17 cellular contexts compared by ENCODE assay signal in genomic region chr19:49188626-49189200, GRCh38. TPM values are rescaled to one million over a fixed set of nuclear protein-coding genes. Genes with fewer than 3 reads are reported as not detected.
"Had no signal": no experiment of that assay in that cellular context is flagged by ENCODE, and none has a peak within 500 bp of the region (broad histone marks: within the 10 kb centered on the region; RNA-seq: fewer than 3 reads in every experiment).

No MANE protein-coding gene starts in this region.

- H3K4me3 ChIP-seq: hepatocyte, lung, ovary, sigmoid colon, thyroid gland had no signal

- H2AFZ ChIP-seq: hepatocyte had no signal

- H3K36me3 ChIP-seq: ovary had no signal

- H3K27ac Mint-ChIP-seq: activated CD4-positive, alpha-beta T cell treated with anti-CD3 and anti-CD28 coated beads, Interleukin-2, amount 10 ng/mL, durations not matched to agents 7 days and 5 days; activated naive CD4-positive, alpha-beta T cell treated with anti-CD3 and anti-CD28 coated beads, Interleukin-2, amount 10 ng/mL, durations not matched to agents 7 days and 5 days had no signal

- H3K27ac ChIP-seq: hepatocyte, ovary, sigmoid colon had no signal

- H3K4me1 ChIP-seq: sigmoid colon, thyroid gland had no signal

- H3K27me3 Mint-ChIP-seq: activated CD4-positive, alpha-beta T cell treated with anti-CD3 and anti-CD28 coated beads, Interleukin-2, amount 10 ng/mL, durations not matched to agents 7 days and 5 days had no signal

- H3K4me2 ChIP-seq: hepatocyte had no signal

- H3K79me2 ChIP-seq: hepatocyte had no signal

- H3K4me3 Mint-ChIP-seq: activated CD4-positive, alpha-beta T cell treated with anti-CD3 and anti-CD28 coated beads, Interleukin-2, amount 10 ng/mL, durations not matched to agents 7 days and 5 days; activated naive CD4-positive, alpha-beta T cell treated with anti-CD3 and anti-CD28 coated beads, Interleukin-2, amount 10 ng/mL, durations not matched to agents 7 days and 5 days; T-helper 2 cell treated with Interferon-gamma antibody and Interleukin-4, amounts not matched to agents 5 μg/mL and 100 μg/mL, for 36 hours had no signal

- H3K9me3 ChIP-seq: ovary, sigmoid colon, thyroid gland had no signal

- H3K27me3 ChIP-seq: hepatocyte, ovary, sigmoid colon, thyroid gland had no signal

- DNase-seq: activated CD4-positive, alpha-beta T cell treated with anti-CD3 and anti-CD28 coated beads, Interleukin-2, amount 10 ng/mL, durations not matched to agents 7 days and 5 days; activated CD4-positive, CD25-positive, alpha-beta regulatory T cell; activated naive CD4-positive, alpha-beta T cell treated with anti-CD3 and anti-CD28 coated beads, Interleukin-2, amount 10 ng/mL, durations not matched to agents 7 days and 5 days; ovary; sigmoid colon; stimulated activated CD4-positive, alpha-beta T cell treated with anti-CD3 and anti-CD28 coated beads, Interleukin-12 subunit alpha, Interleukin-12 subunit beta, amount 100 ng/mL, for 4 hours; stimulated activated CD4-positive, alpha-beta T cell treated with anti-CD3 and anti-CD28 coated beads, Interleukin-2, amount 100 ng/mL, for 24 hours; SW 1271; thyroid gland had no signal

- H3K36me3 Mint-ChIP-seq: activated naive CD4-positive, alpha-beta T cell treated with anti-CD3 and anti-CD28 coated beads, Interleukin-2, amount 10 ng/mL, durations not matched to agents 7 days and 5 days had no signal

RNA-seq across cellular contexts. Expression of gene HRC, which starts 33.5 kb away (rescaled TPM):
- total RNA-seq: activated CD4-positive, alpha-beta T cell treated with anti-CD3 and anti-CD28 coated beads, Interleukin-2, amount 10 ng/mL, durations not matched to agents 7 days and 5 days; activated CD8-positive, alpha-beta memory T cell treated with anti-CD3 and anti-CD28 coated beads for 36 hours; astrocyte; bronchial epithelial cell; dermis microvascular lymphatic vessel endothelial cell; kidney epithelial cell had no signal
